ENCODE assay signal across 8 cellular contexts in genomic region chr2:287471-287885, GRCh38. TPM values are rescaled to one million over a fixed set of nuclear protein-coding genes. Genes with fewer than 3 reads are reported as not detected.
DNase-seq lines count a peak whose midpoint lies in the region; ATAC-seq and TF ChIP-seq lines count a peak whose summit lies in the region.

No MANE protein-coding gene starts in this region.

- no peak for TF ChIP-seq CTCF in psoas muscle (IDR thresholded peaks at IDR 0.05)

- H3K36me3 ChIP-seq in psoas muscle (ENCODE audit: insufficient read depth in 1 of 2, low read depth in 1 of 2) = peaks cover 0 to 4% of the 10 kb centered on the region in 2 donors

- DNase-seq in germinal center (ENCODE audit: low spot score) (peak; percentile 38), psoas muscle (peak in 1 of 2 donors; percentile 22), NCI-H82 treated with DMSO at 0.1 percent for 48 hours (lab: John Stamatoyannopoulos, UW; ENCODE audit: unreplicated experiment) (no peak), posterior vena cava (ENCODE audit: low spot score) (no peak), HPDE6-E6E7 (ENCODE audit: extremely low spot score) (no peak)

- ATAC-seq in GM18511 (IDR thresholded peaks at IDR 0.05; ENCODE audit: unreplicated experiment) (peak; percentile 47), SK-N-SH treated with all-trans-retinoic acid at 6 μM for 48 hours (peak; percentile 54), psoas muscle (peak in 1 of 4 donors; percentile 37), HG03457 (IDR thresholded peaks at IDR 0.05; ENCODE audit: unreplicated experiment) (no peak)

- intact Hi-C loops in psoas muscle (cut with DNase I) = loop anchor here in 1 of 2 donors (5.0 kb wide), 1 partner anchor 40 kb away; no protein-coding TSS in a partner anchor
- intact Hi-C loops in posterior vena cava (cut with DNase I) = no loop called here

- peaks cover 9% of the 10 kb centered on the region for H3K4me1 ChIP-seq in psoas muscle

- H3K27me3 ChIP-seq in psoas muscle (ENCODE audit: insufficient read depth in 3 of 3, low read length in 2 of 3) = peaks cover 0 to 44% (median 11%) of the 10 kb centered on the region in 3 donors

- 0 to 2% (median 1%) methylated on average over 24 to 46 of the region's 46 CpGs for WGBS in psoas muscle, 3 donors

- peak overlapping the region; percentile 59 for H3K4me3 ChIP-seq in psoas muscle

- no peak overlapping the region for H3K27ac ChIP-seq in psoas muscle

- H3K9me3 ChIP-seq in psoas muscle = no peaks in the 10 kb centered on the region

TF ChIP-seq in SK-N-SH treated with all-trans-retinoic acid at 6 μM for 48 hours, 23 proteins besides CTCF, POLR2A, EP300 and RAD21:
- TF ChIP-seq PPARA (CRISPR knock-in tag; IDR thresholded peaks at IDR 0.05; ENCODE audit: borderline replicate concordance) = no peak
- TF ChIP-seq, protein P1, sequence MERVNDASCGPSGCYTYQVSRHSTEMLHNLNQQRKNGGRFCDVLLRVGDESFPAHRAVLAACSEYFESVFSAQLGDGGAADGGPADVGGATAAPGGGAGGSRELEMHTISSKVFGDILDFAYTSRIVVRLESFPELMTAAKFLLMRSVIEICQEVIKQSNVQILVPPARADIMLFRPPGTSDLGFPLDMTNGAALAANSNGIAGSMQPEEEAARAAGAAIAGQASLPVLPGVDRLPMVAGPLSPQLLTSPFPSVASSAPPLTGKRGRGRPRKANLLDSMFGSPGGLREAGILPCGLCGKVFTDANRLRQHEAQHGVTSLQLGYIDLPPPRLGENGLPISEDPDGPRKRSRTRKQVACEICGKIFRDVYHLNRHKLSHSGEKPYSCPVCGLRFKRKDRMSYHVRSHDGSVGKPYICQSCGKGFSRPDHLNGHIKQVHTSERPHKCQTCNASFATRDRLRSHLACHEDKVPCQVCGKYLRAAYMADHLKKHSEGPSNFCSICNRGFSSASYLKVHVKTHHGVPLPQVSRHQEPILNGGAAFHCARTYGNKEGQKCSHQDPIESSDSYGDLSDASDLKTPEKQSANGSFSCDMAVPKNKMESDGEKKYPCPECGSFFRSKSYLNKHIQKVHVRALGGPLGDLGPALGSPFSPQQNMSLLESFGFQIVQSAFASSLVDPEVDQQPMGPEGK (CRISPR knock-in tag; IDR thresholded peaks at IDR 0.05; ENCODE audit: borderline replicate concordance) = no peak
- no peak for TF ChIP-seq RARB (CRISPR knock-in tag; IDR thresholded peaks at IDR 0.05)
- TF ChIP-seq ZNF8 (CRISPR knock-in tag; IDR thresholded peaks at IDR 0.05) = no peak
- no peak for TF ChIP-seq SNAI2 (CRISPR knock-in tag; IDR thresholded peaks at IDR 0.05)
- TF ChIP-seq ZFP30 (CRISPR knock-in tag; IDR thresholded peaks at IDR 0.05) = no peak
- TF ChIP-seq CSDC2 (CRISPR knock-in tag; IDR thresholded peaks at IDR 0.05) = no peak

RNA-seq across cellular contexts. Expression of gene ALKAL2, which starts 0.4 kb away (rescaled TPM):
- under 1 TPM in 1 of 4 donors, not detected in 3; 0.49 TPM for total RNA-seq in psoas muscle
- 1 to 10 TPM in 1 of 3 donors, under 1 TPM in 2; 0.26 to 1.1 (median 0.35) TPM for polyA plus RNA-seq in psoas muscle
- 10 to 100 TPM; 63.8 to 64.2 TPM for total RNA-seq in posterior vena cava

RNA-seq across cellular contexts. Expression of gene ACP1, which starts 22.7 kb away (rescaled TPM):
- total RNA-seq in psoas muscle (10 to 100 TPM; 55.8 to 73.6 (median 66.5) TPM), posterior vena cava (10 to 100 TPM; 50.9 to 54.0 TPM)
- 100 to 1,000 TPM in 2 of 3 donors, 10 to 100 TPM in 1; 78.1 to 104 (median 100) TPM for polyA plus RNA-seq in psoas muscle

RNA-seq across cellular contexts. Expression of gene SH3YL1, which starts 23.6 kb away (rescaled TPM):
- total RNA-seq in psoas muscle = 10 to 100 TPM in 1 of 4 donors, 1 to 10 TPM in 3; 7.7 to 10.0 (median 8.9) TPM
- 1 to 10 TPM; 8.3 to 9.6 (median 9.2) TPM for polyA plus RNA-seq in psoas muscle
- total RNA-seq in posterior vena cava = 10 to 100 TPM; 21.1 to 27.3 TPM

Comparison
In these comparisons a context has a peak if more than half of its experiments do, and no peak if none do; other contexts are left out.
1. RNA of gene ALKAL2, which starts 0.4 kb away (total RNA-seq): 63.8 to 64.2 TPM in posterior vena cava; 0.49 TPM in psoas muscle; every median in the first group is over 10 times any median in the second.